In genomic region chr3:139353920-139354556, GRCh38 we compare ENCODE assay signal across 8 cellular contexts. TPM values are rescaled to one million over a fixed set of nuclear protein-coding genes. Genes with fewer than 3 reads are reported as not detected.
DNase-seq lines count a peak whose midpoint lies in the region; ATAC-seq, FAIRE-seq and TF ChIP-seq lines count a peak whose summit lies in the region.

No MANE protein-coding gene starts in this region.

- dilution Hi-C loops in mammary epithelial cell (cut with HindIII; ENCODE audit: low sequenced_read_pairs) = no loop called here

- peaks cover 4% of the 10 kb centered on the region for H3K79me2 ChIP-seq in mammary epithelial cell (ENCODE audit: insufficient read depth, low read length)
- H3K79me2 ChIP-seq in HepG2 (ENCODE audit: insufficient read depth, low read length) = no peaks in the 10 kb centered on the region

- TF ChIP-seq POLR2A in HepG2 (IDR thresholded peaks at IDR 0.05; ENCODE audit: insufficient read depth in 1 of 2, low read depth in 2 of 2, low read length in 2 of 2) = no peak

- H3K27ac ChIP-seq in mammary epithelial cell (ENCODE audit: insufficient read depth, low read depth, low read length) (no peak overlapping the region), HepG2 (ENCODE audit: extremely low read length, insufficient read depth, low read length) (no peak overlapping the region)

- FAIRE-seq in HepG2 (lab: Jason Lieb, UNC) = peak; percentile 71

- TF ChIP-seq EP300 in HepG2 (IDR thresholded peaks at IDR 0.05; ENCODE audit: low read depth in 2 of 2, low read length in 2 of 2) (no peak), HepG2 (CRISPR knock-in tag; IDR thresholded peaks at IDR 0.05; ENCODE audit: borderline replicate concordance) (no peak)

- no peak for TF ChIP-seq RAD21 in HepG2 (CRISPR knock-in tag; IDR thresholded peaks at IDR 0.05)

- no peaks in the 10 kb centered on the region for H3K9me3 ChIP-seq in mammary epithelial cell (replicated peaks; ENCODE audit: insufficient read depth, low read length)
- H3K9me3 ChIP-seq in HepG2 (ENCODE audit: low read length) = no peaks in the 10 kb centered on the region

- DNase-seq in AG08396 (ENCODE audit: low spot score) = peak; percentile 47
- DNase-seq in NCI-H460 (ENCODE audit: extremely low read depth, low read depth) = peak; percentile 38
- DNase-seq in mammary epithelial cell = peak; percentile 54
- peak; percentile 62 for DNase-seq in HepG2 (ENCODE audit: low spot score)
- no peak for DNase-seq in activated CD4-positive, alpha-beta T cell treated with anti-CD3 and anti-CD28 coated beads for 4 hours

- in situ Hi-C loops in mammary epithelial cell (cut with MboI; ENCODE audit: low sequenced_read_pairs in 2 of 2) (no loop called here), HepG2 (cut with HindIII; ENCODE audit: extremely low pct_ligation_motif_present, low pct_unique_long_range_greater_than_20kb) (loop anchor here (25.0 kb wide), 1 partner anchor 667 kb away; no protein-coding TSS in a partner anchor)

- H3K4me2 ChIP-seq in mammary epithelial cell (ENCODE audit: insufficient read depth, low read depth, low read length) = no peak overlapping the region
- no peak overlapping the region for H3K4me2 ChIP-seq in HepG2 (ENCODE audit: low read depth, low read length)

- peaks cover 46% of the 10 kb centered on the region for H3K36me3 ChIP-seq in mammary epithelial cell (ENCODE audit: insufficient read depth, low read length)
- peaks cover 24 to 88% of the 10 kb centered on the region in 2 experiments for H3K36me3 ChIP-seq in HepG2 (replicated peaks in 1 of 2; ENCODE audit: control insufficient read depth in 1 of 2, insufficient read depth in 2 of 2, low read length in 2 of 2)

- no peak overlapping the region for H2AFZ ChIP-seq in mammary epithelial cell (ENCODE audit: low read depth, low read length)
- H2AFZ ChIP-seq in HepG2 (ENCODE audit: low read length) = no peak overlapping the region

- H3K4me1 ChIP-seq in mammary epithelial cell (ENCODE audit: insufficient read depth, low read length) (no peaks in the 10 kb centered on the region), HepG2 (ENCODE audit: insufficient read depth, low read length) (no peaks in the 10 kb centered on the region)

- H3K9ac ChIP-seq in mammary epithelial cell (ENCODE audit: insufficient read depth, low read length) (no peak overlapping the region), HepG2 (ENCODE audit: insufficient read depth, low read depth, low read length) (no peak overlapping the region)

- BruUV-seq in mammary epithelial cell (replicated peaks; lab: Mats Ljungman, UMichigan) = no TSS peak
- BruUV-seq in HepG2 (replicated peaks; lab: Mats Ljungman, UMichigan) = no TSS peak

- no peaks in the 10 kb centered on the region for H3K27me3 ChIP-seq in mammary epithelial cell (ENCODE audit: insufficient read depth, low read length)
- H3K27me3 ChIP-seq in HepG2 (ENCODE audit: control insufficient read depth in 1 of 2, insufficient read depth in 2 of 2, low read length in 2 of 2) = no peaks in the 10 kb centered on the region

- ATAC-seq in GM21529 (IDR thresholded peaks at IDR 0.05; ENCODE audit: unreplicated experiment) = peak; percentile 42
- peak; percentile 97 for ATAC-seq in HepG2
- no peak for ATAC-seq in HG02642 (IDR thresholded peaks at IDR 0.05; ENCODE audit: poor library complexity, unreplicated experiment)
- ATAC-seq in HG03460 (IDR thresholded peaks at IDR 0.05; ENCODE audit: unreplicated experiment) = no peak

- H4K20me1 ChIP-seq in mammary epithelial cell (ENCODE audit: insufficient read depth, low read length) (no peaks in the 10 kb centered on the region), HepG2 (ENCODE audit: insufficient read depth, low read length) (peaks cover 4% of the 10 kb centered on the region; the same call in 1 of the 2 replicates)

- H3K4me3 ChIP-seq in mammary epithelial cell (replicated peaks in 1 of 3; ENCODE audit: insufficient read depth in 1 of 3, low read depth in 2 of 3, low read length in 3 of 3) (no peak overlapping the region), HepG2 (replicated peaks in 1 of 3; ENCODE audit: insufficient read depth in 1 of 3, low read depth in 2 of 3, low read length in 3 of 3) (no peak overlapping the region)

- POLR2A ChIA-PET in HepG2 (lab: Yijun Ruan, JAX) = interaction anchor here (1.2 to 2.4 kb wide), 3 partner anchors 9 to 36 kb away, joined by 4 to 16 read pairs (median 9); partner anchors contain the start of genes COPB2 and MRPS22

- TF ChIP-seq CTCF in mammary epithelial cell (conservative IDR thresholded peaks at IDR 0.05 in 1 of 2, IDR thresholded peaks at IDR 0.05 in 1 of 2; ENCODE audit: extremely low read depth in 1 of 2, insufficient read depth in 1 of 2, low read depth in 1 of 2, low read length in 2 of 2) (peak; percentile 60 to 69), HepG2 (CRISPR knock-in tag; IDR thresholded peaks at IDR 0.05) (peak; percentile 67)

- intact Hi-C loops in mammary epithelial cell (cut with micrococcal nuclease) (loop anchor here (5.0 kb wide), 1 partner anchor 208 kb away; no protein-coding TSS in a partner anchor), HepG2 (cut with micrococcal nuclease; ENCODE audit: unreplicated experiment) (no loop called here)

- 90% methylated on average over 2 of the region's 3 CpGs for WGBS in mammary epithelial cell (ENCODE audit: low coverage, missing lambda C conversion rate)
- WGBS in HepG2 (ENCODE audit: low lambda C conversion rate) = 58% methylated on average over 3 of the region's 3 CpGs

- CTCF ChIA-PET in mammary epithelial cell (lab: Charles Lee; ENCODE audit: low non-redundant PET) = interaction anchor here (0.5 to 1.0 kb wide), 5 partner anchors 12 to 208 kb away, joined by 4 to 11 read pairs (median 5); no protein-coding TSS in a partner anchor
- CTCF ChIA-PET in HepG2 (lab: Yijun Ruan, JAX; ENCODE audit: low intra/inter-chr PET ratio, low total read pairs) = no interaction called here

TF ChIP-seq in HepG2, 621 proteins besides CTCF, POLR2A, EP300 and RAD21 (continues in another document):
- TF ChIP-seq SMC3 (IDR thresholded peaks at IDR 0.05; ENCODE audit: low read length) (peak; percentile 39), ZNF747 (CRISPR knock-in tag; IDR thresholded peaks at IDR 0.05; ENCODE audit: borderline replicate concordance) (no peak)

RNA-seq across cellular contexts. Expression of gene MRPS22, which starts 10.2 kb away (rescaled TPM):
- total RNA-seq in NCI-H460 (2014; rRNA removed; shearing (Covaris generic)) = 86.1 and 98.8 TPM in 2 replicates
- polyA plus RNA-seq in NCI-H460 (2014; cell fraction: nucleus; rRNA removed) = 66.3 and 70.8 TPM in 2 replicates
- total RNA-seq in mammary epithelial cell (10 to 100 TPM; 46.3 to 54.3 TPM), HepG2 (2016; rRNA removed; fragmentation: Illumina TruSeq; extraction: Trizol) (113 and 139 TPM in 2 replicates)
- polyA plus RNA-seq in mammary epithelial cell (46.9 TPM), HepG2 (2011; rRNA removed) (37.8 and 52.7 TPM in 2 replicates)
- polyA minus RNA-seq in mammary epithelial cell = 12.9 TPM
- total RNA-seq in HepG2 (2016; cell fraction: cytosol; rRNA removed; fragmentation: Illumina TruSeq; extraction: Trizol; ENCODE audit: low read depth) = 38.6 and 46.4 TPM in 2 replicates
- 114 and 134 TPM in 2 replicates for total RNA-seq in HepG2 (2016; cell fraction: insoluble cytoplasmic fraction; rRNA removed; fragmentation: Illumina TruSeq; extraction: Trizol)
- 49.5 and 56.4 TPM in 2 replicates for total RNA-seq in HepG2 (2016; cell fraction: membrane; rRNA removed; fragmentation: Illumina TruSeq; extraction: Trizol)
- total RNA-seq in HepG2 (2016; cell fraction: nucleus; rRNA removed; fragmentation: Illumina TruSeq; extraction: Trizol) = 67.5 and 73.1 TPM in 2 replicates
- 42.9 and 45.8 TPM in 2 replicates for polyA plus RNA-seq in HepG2 (2011; cell fraction: cytosol; rRNA removed)
- polyA plus RNA-seq in HepG2 (2011; cell fraction: nucleus; rRNA removed) = 21.9 and 27.2 TPM in 2 replicates
- 40.4 and 53.7 TPM in 2 replicates for polyA plus RNA-seq in HepG2 (2012)
- 38.9 and 39.2 TPM in 2 replicates for polyA plus RNA-seq in HepG2 (2016; cell fraction: cytosol; fragmentation: Illumina TruSeq; extraction: Trizol; ENCODE audit: low read depth)
- polyA plus RNA-seq in HepG2 (2016; cell fraction: insoluble cytoplasmic fraction; fragmentation: Illumina TruSeq; extraction: Trizol; ENCODE audit: low read depth) = 121 and 130 TPM in 2 replicates
- polyA plus RNA-seq in HepG2 (2016; cell fraction: membrane; fragmentation: Illumina TruSeq; extraction: Trizol; ENCODE audit: low read depth) = 40.0 and 46.6 TPM in 2 replicates
- 70.7 and 73.3 TPM in 2 replicates for polyA plus RNA-seq in HepG2 (2016; cell fraction: nucleus; fragmentation: Illumina TruSeq; extraction: Trizol; ENCODE audit: insufficient read depth, low read depth)
- polyA minus RNA-seq in HepG2 (2011; rRNA and poly(A)+ RNA removed; ENCODE audit: low replicate concordance) = 13.0 and 15.3 TPM in 2 replicates
- polyA minus RNA-seq in HepG2 (2011; cell fraction: cytosol; rRNA and poly(A)+ RNA removed) = 20.8 and 25.8 TPM in 2 replicates
- polyA minus RNA-seq in HepG2 (2011; cell fraction: nucleus; rRNA and poly(A)+ RNA removed) = 64.6 and 72.1 TPM in 2 replicates

RNA-seq across cellular contexts. Expression of gene COPB2, which starts 35.4 kb away (rescaled TPM):
- 85.3 and 93.5 TPM in 2 replicates for total RNA-seq in NCI-H460 (2014; rRNA removed; shearing (Covaris generic))
- polyA plus RNA-seq in NCI-H460 (2014; cell fraction: nucleus; rRNA removed) = 38.8 and 53.7 TPM in 2 replicates
- 100 to 1,000 TPM; 108 to 132 TPM for total RNA-seq in mammary epithelial cell
- 86.5 TPM for polyA plus RNA-seq in mammary epithelial cell
- 92.9 TPM for polyA minus RNA-seq in mammary epithelial cell
- 217 and 344 TPM in 2 replicates for total RNA-seq in HepG2 (2016; rRNA removed; fragmentation: Illumina TruSeq; extraction: Trizol)
- 22.5 and 24.4 TPM in 2 replicates for total RNA-seq in HepG2 (2016; cell fraction: cytosol; rRNA removed; fragmentation: Illumina TruSeq; extraction: Trizol; ENCODE audit: low read depth)
- total RNA-seq in HepG2 (2016; cell fraction: insoluble cytoplasmic fraction; rRNA removed; fragmentation: Illumina TruSeq; extraction: Trizol) = 219 and 334 TPM in 2 replicates
- total RNA-seq in HepG2 (2016; cell fraction: membrane; rRNA removed; fragmentation: Illumina TruSeq; extraction: Trizol) = 46.5 and 54.3 TPM in 2 replicates
- 136 and 143 TPM in 2 replicates for total RNA-seq in HepG2 (2016; cell fraction: nucleus; rRNA removed; fragmentation: Illumina TruSeq; extraction: Trizol)
- 69.8 and 83.3 TPM in 2 replicates for polyA plus RNA-seq in HepG2 (2011; rRNA removed)
- 43.9 and 56.1 TPM in 2 replicates for polyA plus RNA-seq in HepG2 (2011; cell fraction: cytosol; rRNA removed)
- 68.8 and 75.9 TPM in 2 replicates for polyA plus RNA-seq in HepG2 (2011; cell fraction: nucleus; rRNA removed)
- 73.1 and 86.5 TPM in 2 replicates for polyA plus RNA-seq in HepG2 (2012)
- polyA plus RNA-seq in HepG2 (2016; cell fraction: cytosol; fragmentation: Illumina TruSeq; extraction: Trizol; ENCODE audit: low read depth) = 7.4 and 8.5 TPM in 2 replicates
- polyA plus RNA-seq in HepG2 (2016; cell fraction: insoluble cytoplasmic fraction; fragmentation: Illumina TruSeq; extraction: Trizol; ENCODE audit: low read depth) = 223 and 229 TPM in 2 replicates
- polyA plus RNA-seq in HepG2 (2016; cell fraction: membrane; fragmentation: Illumina TruSeq; extraction: Trizol; ENCODE audit: low read depth) = 17.5 and 20.2 TPM in 2 replicates
- polyA plus RNA-seq in HepG2 (2016; cell fraction: nucleus; fragmentation: Illumina TruSeq; extraction: Trizol; ENCODE audit: insufficient read depth, low read depth) = 104 and 124 TPM in 2 replicates
- 88.1 and 105 TPM in 2 replicates for polyA minus RNA-seq in HepG2 (2011; rRNA and poly(A)+ RNA removed; ENCODE audit: low replicate concordance)
- polyA minus RNA-seq in HepG2 (2011; cell fraction: cytosol; rRNA and poly(A)+ RNA removed) = 81.4 and 88.0 TPM in 2 replicates
- 208 and 229 TPM in 2 replicates for polyA minus RNA-seq in HepG2 (2011; cell fraction: nucleus; rRNA and poly(A)+ RNA removed)

Comparison
In these comparisons a context has a peak if more than half of its experiments do, and no peak if none do; other contexts are left out.
1. DNase-seq: peak in AG08396 (single experiment), NCI-H460 (single experiment), mammary epithelial cell (single experiment) and HepG2 (single experiment); none in activated CD4-positive, alpha-beta T cell treated with anti-CD3 and anti-CD28 coated beads for 4 hours (0 of 2).
2. ATAC-seq: peak in GM21529 (single experiment) and HepG2 (single experiment); none in HG02642 (single experiment) and HG03460 (single experiment).